21 cellular contexts compared by ENCODE assay signal in the genomic region with DNA sequence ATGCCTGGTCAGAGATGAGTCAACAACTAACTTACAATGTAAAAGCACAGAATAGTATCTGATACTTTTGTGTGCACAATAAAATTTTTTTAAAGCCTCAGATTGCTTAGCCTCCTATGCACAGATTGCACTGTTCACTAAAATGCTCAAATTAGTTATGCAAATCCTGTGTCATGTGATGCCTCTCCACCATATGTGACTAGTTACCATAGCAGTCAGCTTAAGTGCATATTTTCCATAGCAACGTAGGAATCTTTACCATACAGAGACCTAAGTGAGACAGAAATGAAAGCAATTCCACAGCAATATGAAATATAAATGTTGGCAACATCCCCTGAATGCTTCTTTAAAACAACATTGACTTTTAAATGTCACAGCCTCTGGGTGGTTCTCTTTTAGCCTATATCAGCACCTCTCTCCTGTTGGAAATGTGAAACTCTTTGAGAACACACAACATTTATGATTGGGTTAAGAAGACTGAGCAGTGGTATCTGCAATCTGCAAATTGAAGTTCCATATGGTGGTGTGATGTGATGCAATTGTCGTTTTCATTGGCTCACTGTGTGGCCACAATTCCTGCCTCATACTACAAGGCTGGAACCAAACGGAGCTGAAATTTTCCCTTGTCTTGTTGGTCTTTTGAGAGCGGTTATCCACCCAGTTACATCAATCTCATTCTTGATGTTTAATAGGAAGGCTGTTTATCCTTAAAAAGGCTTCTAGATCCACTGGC.
DNase-seq lines count a peak whose midpoint lies in the region; ATAC-seq, FAIRE-seq and TF ChIP-seq lines count a peak whose summit lies in the region.
"Had no signal": no experiment of that assay in that cellular context is flagged by ENCODE, and none has a peak within 500 bp of the region (broad histone marks: within the 10 kb centered on the region; RNA-seq: fewer than 3 reads in every experiment).

No MANE protein-coding gene starts in this region.

- H3K4me3 ChIP-seq in adipocyte (ENCODE audit: low read length) (no peak overlapping the region), fibroblast of mammary gland (ENCODE audit: control insufficient read depth, low read depth, low read length) (no peak overlapping the region), neural cell (ENCODE audit: low read length) (peak overlapping the region; percentile 31), gastrocnemius medialis (no peak overlapping the region)
- H3K4me3 ChIP-seq: esophagus squamous epithelium, psoas muscle had no signal

- H3K36me3 ChIP-seq in adipocyte (ENCODE audit: control insufficient read depth, insufficient read depth, low read length, severe bottlenecking) (no peaks in the 10 kb centered on the region), neural cell (ENCODE audit: insufficient read depth, low read length) (no peaks in the 10 kb centered on the region), gastrocnemius medialis (no peaks in the 10 kb centered on the region)
- H3K36me3 ChIP-seq: esophagus squamous epithelium had no signal

- intact Hi-C loops in gastrocnemius medialis (cut with DNase I; ENCODE audit: low total_unique reads) = no loop called here

- H3K4me2 ChIP-seq in neural cell (ENCODE audit: low read length) = peak overlapping the region; percentile 40

- H3K4me1 ChIP-seq in adipocyte (ENCODE audit: control insufficient read depth, insufficient read depth, low read length) = no peaks in the 10 kb centered on the region
- H3K4me1 ChIP-seq in gastrocnemius medialis = no peaks in the 10 kb centered on the region
- H3K4me1 ChIP-seq: esophagus squamous epithelium, psoas muscle had no signal

- no peaks in the 10 kb centered on the region for H3K9me2 ChIP-seq in neural cell (ENCODE audit: insufficient read depth, low read length)

- H4K20me1 ChIP-seq in neural cell (ENCODE audit: insufficient read depth) = no peaks in the 10 kb centered on the region

- DNase-seq in NCI-H1048 (lab: John Stamatoyannopoulos, UW) (peak; percentile 23), adipocyte (ENCODE audit: low read depth) (peak; percentile 69), fibroblast of mammary gland (ENCODE audit: low read depth) (peak; percentile 15), gastrocnemius medialis (no peak), GM19239 (ENCODE audit: insufficient read length, low spot score) (no peak)
- DNase-seq: activated CD4-positive, alpha-beta memory T cell treated with anti-CD3 and anti-CD28 coated beads for 36 hours; activated CD4-positive, CD25-positive, alpha-beta regulatory T cell; activated naive CD8-positive, alpha-beta T cell treated with anti-CD3 and anti-CD28 coated beads, Interleukin-2, amount 10 ng/mL, durations not matched to agents 7 days and 5 days; CD4-positive, alpha-beta T cell; cortex of kidney; esophagus squamous epithelium; head of caudate nucleus; MM.1S; naive B cell; NCI-H1436 treated with DMSO at 0.1 percent for 48 hours; NCI-H2107; nucleus accumbens; psoas muscle; Right ventricle myocardium superior had no signal

- H2AFZ ChIP-seq in neural cell (ENCODE audit: low read depth, low read length) = no peak overlapping the region

- no peak for TF ChIP-seq EP300 in neural cell (conservative IDR thresholded peaks at IDR 0.05; ENCODE audit: poor library complexity, severe bottlenecking)

- FAIRE-seq in GM19239 (lab: Jason Lieb, UNC) = no peak

- H3K9me3 ChIP-seq in adipocyte (ENCODE audit: control insufficient read depth, low read length) (no peaks in the 10 kb centered on the region), neural cell (ENCODE audit: low read length) (no peaks in the 10 kb centered on the region), gastrocnemius medialis (no peaks in the 10 kb centered on the region)
- H3K9me3 ChIP-seq: esophagus squamous epithelium, psoas muscle had no signal

- in situ Hi-C loops in gastrocnemius medialis (cut with MboI; ENCODE audit: low sequenced_read_pairs in 4 of 4) = no loop called here

- no peaks in the 10 kb centered on the region for H3K27me3 ChIP-seq in adipocyte (replicated peaks; ENCODE audit: control insufficient read depth, insufficient read depth, low read length)
- no peaks in the 10 kb centered on the region for H3K27me3 ChIP-seq in neural cell (ENCODE audit: insufficient read depth, low read depth, low read length)
- no peaks in the 10 kb centered on the region for H3K27me3 ChIP-seq in gastrocnemius medialis
- H3K27me3 ChIP-seq: esophagus squamous epithelium had no signal

- H3K9ac ChIP-seq in adipocyte (ENCODE audit: low read length) (no peak overlapping the region), neural cell (ENCODE audit: low read length) (no peak overlapping the region)

- no peak for TF ChIP-seq POLR2A in gastrocnemius medialis (IDR thresholded peaks at IDR 0.05)

- H3K79me2 ChIP-seq in neural cell (replicated peaks; ENCODE audit: insufficient read depth, low read length) = no peaks in the 10 kb centered on the region

- no peaks in the 10 kb centered on the region for H3F3A ChIP-seq in neural cell (ENCODE audit: insufficient read depth, low read length, poor library complexity, severe bottlenecking)

- peak overlapping the region; percentile 13 for H3K27ac ChIP-seq in neural cell (ENCODE audit: low read length)
- no peak overlapping the region for H3K27ac ChIP-seq in gastrocnemius medialis
- H3K27ac ChIP-seq: esophagus squamous epithelium, psoas muscle had no signal

- no peak for ATAC-seq in gastrocnemius medialis
- ATAC-seq in GM19351 (IDR thresholded peaks at IDR 0.05; ENCODE audit: unreplicated experiment) = no peak
- ATAC-seq: psoas muscle had no signal

- TF ChIP-seq CTCF in fibroblast of mammary gland (conservative IDR thresholded peaks at IDR 0.05; ENCODE audit: control insufficient read depth, insufficient read depth, low read depth, low read length) = no peak
- TF ChIP-seq CTCF in neural cell (IDR thresholded peaks at IDR 0.05; ENCODE audit: poor library complexity, severe bottlenecking) = no peak
- TF ChIP-seq CTCF in gastrocnemius medialis (IDR thresholded peaks at IDR 0.05 in 4 of 5, conservative IDR thresholded peaks at IDR 0.05 in 1 of 5) = no peak

- TF ChIP-seq RAD21 in neural cell (conservative IDR thresholded peaks at IDR 0.05) = no peak

TF ChIP-seq in neural cell, 6 proteins besides CTCF, POLR2A, EP300 and RAD21:
- TF ChIP-seq TAF1 (IDR thresholded peaks at IDR 0.05; ENCODE audit: low read depth) = no peak
- TF ChIP-seq REST (IDR thresholded peaks at IDR 0.05; ENCODE audit: borderline replicate concordance) = no peak
- no peak for TF ChIP-seq EZH2 (IDR thresholded peaks at IDR 0.05; ENCODE audit: borderline replicate concordance, insufficient read depth, low read length, poor library complexity, severe bottlenecking)
- no peak for TF ChIP-seq POLR2AphosphoS5 (IDR thresholded peaks at IDR 0.05)
- no peak for TF ChIP-seq MXI1 (conservative IDR thresholded peaks at IDR 0.05; ENCODE audit: poor library complexity, severe bottlenecking)
- no peak for TF ChIP-seq SMC3 (conservative IDR thresholded peaks at IDR 0.05; ENCODE audit: poor library complexity)
TF ChIP-seq in neural cell: peak in this region for 0.

Comparison
In these comparisons a context has a peak if more than half of its experiments do, and no peak if none do; other contexts are left out.
1. DNase-seq: peak in NCI-H1048 (single experiment), adipocyte (single experiment) and fibroblast of mammary gland (single experiment); none in gastrocnemius medialis (0 of 2) and GM19239 (single experiment).